In the genomic region with DNA sequence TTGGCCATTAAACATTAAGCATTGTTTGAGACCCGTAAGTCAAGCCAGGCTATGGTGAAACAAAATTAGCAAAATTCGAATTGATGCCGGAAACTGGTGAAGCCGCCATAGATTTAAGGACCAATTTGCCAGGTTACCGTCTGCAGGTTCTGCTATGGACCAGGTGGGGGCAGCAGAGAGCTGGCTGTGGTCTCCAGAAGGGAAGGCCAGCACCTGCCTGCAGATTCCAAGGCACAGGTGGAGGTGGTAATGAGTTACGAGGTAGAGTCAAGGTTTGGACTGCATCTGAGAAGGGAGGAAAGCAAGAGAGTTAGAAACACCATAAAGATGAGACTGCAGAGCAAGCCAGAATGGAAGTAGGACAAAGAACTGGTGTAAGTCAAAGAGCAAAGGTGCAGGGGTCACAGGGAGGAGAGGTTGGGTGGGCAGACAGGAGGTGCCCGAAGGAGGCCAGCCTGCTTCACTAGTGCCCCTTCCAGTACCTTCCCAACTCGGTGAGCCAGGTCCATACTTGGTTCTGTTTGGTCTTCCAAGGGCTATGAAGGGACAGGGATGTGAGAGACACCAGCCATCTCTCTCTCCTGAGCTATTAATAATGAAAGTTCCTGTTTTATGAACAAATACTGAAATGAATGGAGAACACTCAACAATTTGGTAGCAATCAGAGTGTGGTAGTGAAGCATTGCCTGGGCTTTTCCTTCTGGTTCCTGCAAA, we compare ENCODE assay signal across 8 cellular contexts.
DNase-seq lines count a peak whose midpoint lies in the region; ATAC-seq and TF ChIP-seq lines count a peak whose summit lies in the region.

No MANE protein-coding gene starts in this region.

- WGBS in spleen, 5 donors = 45 to 57% (median 51%) methylated on average over 8 of the region's 8 CpGs

- H4K20me1 ChIP-seq in OCI-LY1 (ENCODE audit: insufficient read depth, low read length) = no peaks in the 10 kb centered on the region

- peaks cover 5% of the 10 kb centered on the region for H3K4me1 Mint-ChIP-seq in activated T-helper 17 cell treated with anti-CD3 and anti-CD28 coated beads, Interleukin-2, amount 50 U/mL, for 72 hours
- H3K4me1 Mint-ChIP-seq in glutamatergic neuron (ENCODE audit: low read depth, unreplicated experiment) = no peaks in the 10 kb centered on the region

- H3K9ac ChIP-seq in OCI-LY1 (ENCODE audit: low read length) = no peak overlapping the region

- DNase-seq in COR-L47 (lab: John Stamatoyannopoulos, UW) (peak; percentile 25), glutamatergic neuron (peak; percentile 50), spleen (peak; percentile 82), omental fat pad (ENCODE audit: low spot score) (no peak)

- H3K9me3 Mint-ChIP-seq in activated T-helper 17 cell treated with anti-CD3 and anti-CD28 coated beads, Interleukin-2, amount 50 U/mL, for 72 hours = no peaks in the 10 kb centered on the region
- no peaks in the 10 kb centered on the region for H3K9me3 Mint-ChIP-seq in glutamatergic neuron (ENCODE audit: unreplicated experiment)

- H3K79me2 ChIP-seq in OCI-LY1 (ENCODE audit: insufficient read depth, low read length) = no peaks in the 10 kb centered on the region

- ATAC-seq in GM19324 (IDR thresholded peaks at IDR 0.05; ENCODE audit: low FRiP score, unreplicated experiment) (peak; percentile 89), HG03175 (IDR thresholded peaks at IDR 0.05; ENCODE audit: unreplicated experiment) (peak; percentile 96), omental fat pad (ENCODE audit: low FRiP score) (no peak)
- ATAC-seq in activated T-helper 17 cell treated with anti-CD3 and anti-CD28 coated beads, Interleukin-2, amount 50 U/mL, for 72 hours (replicated peaks) = peak; percentile 68

- no peak overlapping the region for H3K4me2 ChIP-seq in OCI-LY1 (ENCODE audit: low read length)

- H3K4me3 ChIP-seq in OCI-LY1 (ENCODE audit: low read depth, low read length, poor library complexity, severe bottlenecking) (no peak overlapping the region), spleen (no peak overlapping the region)

- H3K27ac ChIP-seq in OCI-LY1 (ENCODE audit: low read depth, low read length, poor library complexity, severe bottlenecking) = no peak overlapping the region
- H3K27ac ChIP-seq in spleen = no peak overlapping the region

- no peak overlapping the region for H3K27ac Mint-ChIP-seq in activated T-helper 17 cell treated with anti-CD3 and anti-CD28 coated beads, Interleukin-2, amount 50 U/mL, for 72 hours
- H3K27ac Mint-ChIP-seq in glutamatergic neuron (ENCODE audit: unreplicated experiment) = no peak overlapping the region

- peaks cover 3% of the 10 kb centered on the region for H3K27me3 Mint-ChIP-seq in activated T-helper 17 cell treated with anti-CD3 and anti-CD28 coated beads, Interleukin-2, amount 50 U/mL, for 72 hours
- H3K27me3 Mint-ChIP-seq in glutamatergic neuron (ENCODE audit: unreplicated experiment) = no peaks in the 10 kb centered on the region

- H3K9me3 ChIP-seq in OCI-LY1 (ENCODE audit: low read length) = no peaks in the 10 kb centered on the region
- no peaks in the 10 kb centered on the region for H3K9me3 ChIP-seq in spleen

- H3K27me3 ChIP-seq in OCI-LY1 (ENCODE audit: insufficient read depth, low read length) (no peaks in the 10 kb centered on the region), spleen (replicated peaks in 1 of 7) (no peaks in the 10 kb centered on the region)

- H3K4me3 Mint-ChIP-seq in activated T-helper 17 cell treated with anti-CD3 and anti-CD28 coated beads, Interleukin-2, amount 50 U/mL, for 72 hours = no peak overlapping the region
- H3K4me3 Mint-ChIP-seq in glutamatergic neuron (ENCODE audit: unreplicated experiment) = no peak overlapping the region

- no peaks in the 10 kb centered on the region for H3F3A ChIP-seq in OCI-LY1 (ENCODE audit: insufficient read depth, low read length)

- TF ChIP-seq POLR2A in spleen (IDR thresholded peaks at IDR 0.05) = no peak

- TF ChIP-seq CTCF in OCI-LY1 (IDR thresholded peaks at IDR 0.05; ENCODE audit: low read length) (peak; percentile 94), glutamatergic neuron (IDR thresholded peaks at IDR 0.05; ENCODE audit: partially characterized antibody, unreplicated experiment) (peak; percentile 90), spleen (IDR thresholded peaks at IDR 0.05 in 8 of 11, conservative IDR thresholded peaks at IDR 0.05 in 3 of 11) (peak; percentile 56 to 89 (median 77)), omental fat pad (IDR thresholded peaks at IDR 0.05) (peak in 1 of 3 donors; percentile 59)

- no peak overlapping the region for H2AFZ ChIP-seq in OCI-LY1 (ENCODE audit: low read length)

- H3K36me3 ChIP-seq in OCI-LY1 (ENCODE audit: insufficient read depth, low read length) = no peaks in the 10 kb centered on the region
- no peaks in the 10 kb centered on the region for H3K36me3 ChIP-seq in spleen

- no peaks in the 10 kb centered on the region for H3K36me3 Mint-ChIP-seq in activated T-helper 17 cell treated with anti-CD3 and anti-CD28 coated beads, Interleukin-2, amount 50 U/mL, for 72 hours (ENCODE audit: low read depth)
- H3K36me3 Mint-ChIP-seq in glutamatergic neuron (ENCODE audit: unreplicated experiment) = no peaks in the 10 kb centered on the region

- H3K4me1 ChIP-seq in OCI-LY1 (ENCODE audit: insufficient read depth, low read length, severe bottlenecking) = no peaks in the 10 kb centered on the region
- H3K4me1 ChIP-seq in spleen = peaks cover 0 to 6% (median 2%) of the 10 kb centered on the region in 6 donors

- no peaks in the 10 kb centered on the region for H3K9me2 ChIP-seq in OCI-LY1 (ENCODE audit: low read depth, low read length)

- intact Hi-C loops in spleen (cut with DNase I; ENCODE audit: low total_unique reads) = loop anchor here (10.0 kb wide), 1 partner anchor 599 kb away; no protein-coding TSS in a partner anchor
